25 cellular contexts compared by ENCODE assay signal in genomic region chr6:1327630-1328029, GRCh38. TPM values are rescaled to one million over a fixed set of nuclear protein-coding genes. Genes with fewer than 3 reads are reported as not detected.
"Had no signal": no experiment of that assay in that cellular context is flagged by ENCODE, and none has a peak within 500 bp of the region (broad histone marks: within the 10 kb centered on the region; RNA-seq: fewer than 3 reads in every experiment).

No MANE protein-coding gene starts in this region.

- H3K36me3 ChIP-seq: breast epithelium, gastrocnemius medialis, left ventricle myocardium inferior, upper lobe of left lung, vagina had no signal

- H3K9me3 ChIP-seq: breast epithelium, gastrocnemius medialis, upper lobe of left lung, vagina had no signal

- H3K4me3 ChIP-seq: breast epithelium, gastrocnemius medialis, left ventricle myocardium inferior, lung, upper lobe of left lung, vagina had no signal

- DNase-seq: activated B cell treated with CpG ODN at 0.5 μM for 24 hours; activated CD4-positive, alpha-beta T cell treated with anti-CD3 and anti-CD28 coated beads, Interleukin-2, amount 50 U/mL, for 1 hour; activated CD8-positive, alpha-beta T cell treated with anti-CD3 and anti-CD28 coated beads for 36 hours; activated naive CD4-positive, alpha-beta T cell; activated T-cell treated with anti-CD3 and anti-CD28 coated beads, Interleukin-2, amount 50 U/mL, for 4 hours; central memory CD4-positive, alpha-beta T cell; gastrocnemius medialis; glutamatergic neuron; left ventricle myocardium inferior; mesendoderm; right cardiac atrium; stimulated activated CD4-positive, alpha-beta T cell treated with anti-CD3 and anti-CD28 coated beads, Interleukin-12 subunit alpha, Interleukin-12 subunit beta, amount 100 ng/mL, for 4 hours; stimulated activated CD4-positive, alpha-beta T cell treated with anti-CD3 and anti-CD28 coated beads, Interleukin-4, amount 100 ng/mL, for 1 hour had no signal

- H3K4me1 ChIP-seq: gastrocnemius medialis, left ventricle myocardium inferior had no signal

- ATAC-seq: activated CD8-positive, alpha-beta T cell treated with anti-CD3 and anti-CD28 coated beads for 36 hours; activated naive CD4-positive, alpha-beta T cell treated with anti-CD3 and anti-CD28 coated beads, Interleukin-2, amount 50 U/mL, for 72 hours; activated T-cell treated with anti-CD3 and anti-CD28 coated beads, Interleukin-2, amount 50 U/mL, for 4 hours; gastrocnemius medialis; right cardiac atrium; stimulated activated effector memory CD8-positive, alpha-beta T cell treated with anti-CD3 and anti-CD28 coated beads, Interleukin-12 subunit alpha, Interleukin-12 subunit beta, amount 100 ng/mL, for 72 hours had no signal

- H3K27ac ChIP-seq: breast epithelium, gastrocnemius medialis, left ventricle myocardium inferior, vagina had no signal

- H3K27me3 ChIP-seq: breast epithelium, gastrocnemius medialis, upper lobe of left lung, vagina had no signal

RNA-seq across cellular contexts. Expression of gene FOXQ1, which starts 15.7 kb away (rescaled TPM):
- total RNA-seq: activated B cell treated with CpG ODN at 0.5 μM for 24 hours; activated CD8-positive, alpha-beta T cell treated with anti-CD3 and anti-CD28 coated beads for 36 hours; activated naive CD4-positive, alpha-beta T cell treated with anti-CD3 and anti-CD28 coated beads, Interleukin-2, amount 50 U/mL, for 72 hours; activated T-cell treated with anti-CD3 and anti-CD28 coated beads, Interleukin-2, amount 50 U/mL, for 4 hours; endothelial cell of umbilical vein; left ventricle myocardium inferior; mononuclear cell; natural killer cell treated with Interleukin-12 subunit alpha and Interleukin-12 subunit beta and Interleukin-15 and Interleukin-18, amount 100 ng/mL, for 72 hours; omental fat pad; pulmonary artery endothelial cell; right cardiac atrium; skeletal muscle tissue had no signal
